ENCODE assay signal across 2 cellular contexts in the genomic region with DNA sequence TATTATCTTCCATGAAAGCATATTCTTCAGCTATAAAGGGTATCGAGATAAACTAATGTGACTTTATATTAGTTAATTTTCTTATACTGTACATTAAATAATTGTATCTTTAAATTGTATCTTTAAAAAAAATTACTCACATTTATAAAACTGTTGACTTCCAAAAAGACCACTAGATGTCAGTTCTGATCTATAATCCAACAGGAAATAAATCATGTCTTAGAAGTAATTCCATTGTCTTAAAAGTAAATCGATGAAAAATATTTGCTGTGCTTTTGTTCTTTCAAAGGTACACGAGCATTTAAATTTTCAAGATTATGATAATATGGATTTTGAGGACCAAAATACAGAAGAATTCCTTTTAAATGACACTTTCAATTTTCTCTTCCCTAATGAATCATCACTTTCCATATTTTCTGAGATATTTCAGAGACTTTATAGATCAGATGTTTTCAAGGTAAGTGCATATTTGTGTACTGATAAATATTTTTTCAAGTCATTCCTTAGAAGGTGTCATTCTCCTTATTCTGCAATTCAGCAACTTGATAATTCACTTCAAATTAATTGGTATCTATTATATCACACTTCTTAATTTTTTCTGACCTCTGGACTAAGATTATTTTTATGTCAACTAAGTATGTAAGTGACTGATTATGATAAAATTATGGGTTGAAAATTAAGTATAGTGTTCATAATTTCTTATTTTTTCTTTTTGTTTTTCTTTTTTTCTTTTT.
TF ChIP-seq lines count a peak whose summit lies in the region.

No MANE protein-coding gene starts in this region.

TF ChIP-seq in liver, 16 proteins besides CTCF, POLR2A, EP300 and RAD21 (continued from another document):
- no peak for TF ChIP-seq ZBTB33 (IDR thresholded peaks at IDR 0.05)
- no peak for TF ChIP-seq FOXA1 (IDR thresholded peaks at IDR 0.05)
- TF ChIP-seq RXRA (IDR thresholded peaks at IDR 0.05), result no peak
- no peak for TF ChIP-seq REST (IDR thresholded peaks at IDR 0.05)
- TF ChIP-seq FOXA2 (IDR thresholded peaks at IDR 0.05), result no peak
- TF ChIP-seq EGR1 (IDR thresholded peaks at IDR 0.05; ENCODE audit: low read depth in 2 of 2), result no peak
- no peak for TF ChIP-seq NR2F2 (IDR thresholded peaks at IDR 0.05)
- TF ChIP-seq GABPA (IDR thresholded peaks at IDR 0.05 in 1 of 2, conservative IDR thresholded peaks at IDR 0.05 in 1 of 2), result no peak
- TF ChIP-seq ATF3 (IDR thresholded peaks at IDR 0.05), result no peak

TF ChIP-seq in HepG2, 621 proteins besides CTCF, POLR2A, EP300 and RAD21 (continued from another document):
- TF ChIP-seq ZNF484 (CRISPR knock-in tag; IDR thresholded peaks at IDR 0.05; ENCODE audit: borderline replicate concordance, low read depth), result no peak
- no peak for TF ChIP-seq MTF1 (CRISPR knock-in tag; IDR thresholded peaks at IDR 0.05)
- TF ChIP-seq ZNF788 (CRISPR knock-in tag; IDR thresholded peaks at IDR 0.05; ENCODE audit: borderline replicate concordance), result no peak
- TF ChIP-seq ZNF282 (IDR thresholded peaks at IDR 0.05; ENCODE audit: partially characterized antibody), result no peak
- no peak for TF ChIP-seq HDAC2 (CRISPR knock-in tag; IDR thresholded peaks at IDR 0.05)
- TF ChIP-seq, protein P1, sequence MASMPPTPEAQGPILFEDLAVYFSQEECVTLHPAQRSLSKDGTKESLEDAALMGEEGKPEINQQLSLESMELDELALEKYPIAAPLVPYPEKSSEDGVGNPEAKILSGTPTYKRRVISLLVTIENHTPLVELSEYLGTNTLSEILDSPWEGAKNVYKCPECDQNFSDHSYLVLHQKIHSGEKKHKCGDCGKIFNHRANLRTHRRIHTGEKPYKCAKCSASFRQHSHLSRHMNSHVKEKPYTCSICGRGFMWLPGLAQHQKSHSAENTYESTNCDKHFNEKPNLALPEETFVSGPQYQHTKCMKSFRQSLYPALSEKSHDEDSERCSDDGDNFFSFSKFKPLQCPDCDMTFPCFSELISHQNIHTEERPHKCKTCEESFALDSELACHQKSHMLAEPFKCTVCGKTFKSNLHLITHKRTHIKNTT (CRISPR knock-in tag; IDR thresholded peaks at IDR 0.05), result no peak
- TF ChIP-seq PHF20 (CRISPR knock-in tag; IDR thresholded peaks at IDR 0.05), result no peak
- no peak for TF ChIP-seq DNMT1 (CRISPR knock-in tag; IDR thresholded peaks at IDR 0.05)
- TF ChIP-seq ZKSCAN8 (CRISPR knock-in tag; IDR thresholded peaks at IDR 0.05; ENCODE audit: borderline replicate concordance), result no peak
